Comparison of ENCODE assay signal across 19 cellular contexts in genomic region chr3:114394551-114394950, GRCh38.
DNase-seq lines count a peak whose midpoint lies in the region; ATAC-seq and TF ChIP-seq lines count a peak whose summit lies in the region.
"Had no signal": no experiment of that assay in that cellular context is flagged by ENCODE, and none has a peak within 500 bp of the region (broad histone marks: within the 10 kb centered on the region; RNA-seq: fewer than 3 reads in every experiment).

No MANE protein-coding gene starts in this region.

- H3K9ac ChIP-seq in mammary epithelial cell (ENCODE audit: insufficient read depth, low read length) = no peak overlapping the region

- H3K27ac ChIP-seq in mammary epithelial cell (ENCODE audit: insufficient read depth, low read depth, low read length) = no peak overlapping the region

- H3K4me1 ChIP-seq in mammary epithelial cell (ENCODE audit: insufficient read depth, low read length) = peaks cover 12% of the 10 kb centered on the region

- no peaks in the 10 kb centered on the region for H3K79me2 ChIP-seq in mammary epithelial cell (ENCODE audit: insufficient read depth, low read length)

- TF ChIP-seq CTCF in mammary epithelial cell (conservative IDR thresholded peaks at IDR 0.05 in 1 of 2, IDR thresholded peaks at IDR 0.05 in 1 of 2; ENCODE audit: extremely low read depth in 1 of 2, insufficient read depth in 1 of 2, low read depth in 1 of 2, low read length in 2 of 2) (no peak), MCF 10A (IDR thresholded peaks at IDR 0.05; ENCODE audit: unreplicated experiment) (no peak), epithelial cell of esophagus (IDR thresholded peaks at IDR 0.05; ENCODE audit: insufficient read depth, low read depth, low read length, missing control alignments) (no peak)

- H3K4me3 Mint-ChIP-seq in MCF 10A (ENCODE audit: unreplicated experiment) = no peak overlapping the region
- no peak overlapping the region for H3K4me3 Mint-ChIP-seq in stimulated activated memory B cell treated with anti-CD40 and anti-IgM and Interleukin-4, amounts not matched to agents 10 μg/mL and 1 μg/mL and 100 μg/mL, for 72 hours
- H3K4me3 Mint-ChIP-seq: CD4-positive, CD25-positive, alpha-beta regulatory T cell had no signal

- DNase-seq in mammary epithelial cell (peak; percentile 38), MCF 10A (ENCODE audit: unreplicated experiment) (no peak), epithelial cell of esophagus (ENCODE audit: low read depth) (peak; percentile 18), kidney tubule cell (ENCODE audit: low spot score) (peak; percentile 36), SW 1271 (lab: John Stamatoyannopoulos, UW) (no peak)
- DNase-seq: BE2C; CD4-positive, CD25-positive, alpha-beta regulatory T cell; COR-L47; DMS 273 treated with DMSO at 0.1 percent for 48 hours; NCI-H1105; NCI-H1694; NCI-H2081 treated with DMSO at 0.1 percent for 48 hours; NCI-H446 treated with DMSO at 0.1 percent for 48 hours; NCI-H69; NK-92 treated with Interleukin-12 subunit alpha and Interleukin-12 subunit beta, amount 100 ng/mL, for 24 hours; SHP77 had no signal

- H3K4me1 Mint-ChIP-seq in MCF 10A (ENCODE audit: insufficient read depth, unreplicated experiment) = peaks cover 6% of the 10 kb centered on the region
- peaks cover 47% of the 10 kb centered on the region for H3K4me1 Mint-ChIP-seq in stimulated activated memory B cell treated with anti-CD40 and anti-IgM and Interleukin-4, amounts not matched to agents 10 μg/mL and 1 μg/mL and 100 μg/mL, for 72 hours

- H3K27me3 ChIP-seq in mammary epithelial cell (ENCODE audit: insufficient read depth, low read length) = no peaks in the 10 kb centered on the region
- H3K27me3 ChIP-seq: BE2C had no signal

- CTCF ChIA-PET in mammary epithelial cell (lab: Charles Lee; ENCODE audit: low non-redundant PET) = interaction anchor here (0.7 kb wide), 1 partner anchor 33 kb away, joined by 3 read pairs; no protein-coding TSS in a partner anchor
- CTCF ChIA-PET in MCF 10A (lab: Yijun Ruan, JAX) = interaction anchor here (0.6 to 3.2 kb wide), 7 partner anchors 9 to 1147 kb away, joined by 3 to 28 read pairs (median 4); no protein-coding TSS in a partner anchor

- BruUV-seq in mammary epithelial cell (replicated peaks; lab: Mats Ljungman, UMichigan) (no TSS peak), MCF 10A (replicated peaks; lab: Mats Ljungman, UMichigan) (no TSS peak)

- H3K36me3 ChIP-seq in mammary epithelial cell (ENCODE audit: insufficient read depth, low read length) = no peaks in the 10 kb centered on the region
- H3K36me3 ChIP-seq: BE2C, HAP-1 had no signal

- H3K4me3 ChIP-seq in mammary epithelial cell (replicated peaks in 1 of 3; ENCODE audit: insufficient read depth in 1 of 3, low read depth in 2 of 3, low read length in 3 of 3) (no peak overlapping the region), epithelial cell of esophagus (ENCODE audit: low read length) (no peak overlapping the region)
- H3K4me3 ChIP-seq: HAP-1 had no signal

- H4K20me1 ChIP-seq in mammary epithelial cell (ENCODE audit: insufficient read depth, low read length) = no peaks in the 10 kb centered on the region

- no peak overlapping the region for H3K27ac Mint-ChIP-seq in MCF 10A (ENCODE audit: low read depth, unreplicated experiment)
- H3K27ac Mint-ChIP-seq in stimulated activated memory B cell treated with anti-CD40 and anti-IgM and Interleukin-4, amounts not matched to agents 10 μg/mL and 1 μg/mL and 100 μg/mL, for 72 hours = peak overlapping the region; percentile 13
- H3K27ac Mint-ChIP-seq: CD4-positive, CD25-positive, alpha-beta regulatory T cell had no signal

- no peaks in the 10 kb centered on the region for H3K36me3 Mint-ChIP-seq in MCF 10A (ENCODE audit: insufficient read depth, unreplicated experiment)
- H3K36me3 Mint-ChIP-seq in stimulated activated memory B cell treated with anti-CD40 and anti-IgM and Interleukin-4, amounts not matched to agents 10 μg/mL and 1 μg/mL and 100 μg/mL, for 72 hours = peaks cover 18% of the 10 kb centered on the region

- no peaks in the 10 kb centered on the region for H3K9me3 Mint-ChIP-seq in MCF 10A (ENCODE audit: unreplicated experiment)
- H3K9me3 Mint-ChIP-seq in stimulated activated memory B cell treated with anti-CD40 and anti-IgM and Interleukin-4, amounts not matched to agents 10 μg/mL and 1 μg/mL and 100 μg/mL, for 72 hours = no peaks in the 10 kb centered on the region

- no peaks in the 10 kb centered on the region for H3K27me3 Mint-ChIP-seq in MCF 10A (ENCODE audit: insufficient read depth, unreplicated experiment)
- H3K27me3 Mint-ChIP-seq in stimulated activated memory B cell treated with anti-CD40 and anti-IgM and Interleukin-4, amounts not matched to agents 10 μg/mL and 1 μg/mL and 100 μg/mL, for 72 hours = no peaks in the 10 kb centered on the region
- H3K27me3 Mint-ChIP-seq: CD4-positive, CD25-positive, alpha-beta regulatory T cell had no signal

- POLR2A ChIA-PET in MCF 10A (lab: Yijun Ruan, JAX) = interaction anchor here (0.6 to 1.5 kb wide), 4 partner anchors 12 to 773 kb away, joined by 3 to 4 read pairs (median 3); no protein-coding TSS in a partner anchor

- in situ Hi-C loops in mammary epithelial cell (cut with MboI; ENCODE audit: low sequenced_read_pairs in 2 of 2) = no loop called here

- H3K4me2 ChIP-seq in mammary epithelial cell (ENCODE audit: insufficient read depth, low read depth, low read length) = no peak overlapping the region

- intact Hi-C loops in mammary epithelial cell (cut with micrococcal nuclease) (no loop called here), MCF 10A (cut with micrococcal nuclease) (no loop called here)

- ATAC-seq in stimulated activated memory B cell treated with anti-CD40 and anti-IgM and Interleukin-4, amounts not matched to agents 10 μg/mL and 1 μg/mL and 100 μg/mL, for 72 hours = no peak
- no peak for ATAC-seq in GM19467 (IDR thresholded peaks at IDR 0.05; ENCODE audit: unreplicated experiment)

- dilution Hi-C loops in mammary epithelial cell (cut with HindIII; ENCODE audit: low sequenced_read_pairs) = no loop called here

- WGBS in mammary epithelial cell (ENCODE audit: low coverage, missing lambda C conversion rate) = 33% methylated on average over 2 of the region's 2 CpGs

- no peaks in the 10 kb centered on the region for H3K9me3 ChIP-seq in mammary epithelial cell (replicated peaks; ENCODE audit: insufficient read depth, low read length)
- H3K9me3 ChIP-seq: BE2C, HAP-1 had no signal

- no peak overlapping the region for H2AFZ ChIP-seq in mammary epithelial cell (ENCODE audit: low read depth, low read length)

Comparison
In these comparisons a context has a peak if more than half of its experiments do, and no peak if none do; other contexts are left out.
1. DNase-seq: peak in mammary epithelial cell (single experiment), epithelial cell of esophagus (single experiment) and kidney tubule cell (single experiment); none in MCF 10A (single experiment) and SW 1271 (0 of 2).